8 cellular contexts compared by ENCODE assay signal in genomic region chr13:27620377-27621115, GRCh38. TPM values are rescaled to one million over a fixed set of nuclear protein-coding genes. Genes with fewer than 3 reads are reported as not detected.
A peak's percentile ranks its signal among the peaks of the same experiment; 100 is the strongest.
DNase-seq lines count a peak whose midpoint lies in the region; ATAC-seq, FAIRE-seq and TF ChIP-seq lines count a peak whose summit lies in the region.

TSS of gene LNX2 (minus strand) at chr13:27620529. CDS start at chr13:27581703, 38,826 bp downstream.

- H3K79me2 ChIP-seq in OCI-LY1 (ENCODE audit: insufficient read depth, low read length) (peaks cover 44% of the 10 kb centered on the region), endothelial cell of umbilical vein (ENCODE audit: control insufficient read depth, insufficient read depth, low read length) (peaks cover 68% of the 10 kb centered on the region)

- 0 out of 2 replicates have a peak within 1 kb of the TSS, but pooled peaks have one; percentile 22 for H2AFZ ChIP-seq in OCI-LY1 (ENCODE audit: low read length)
- peak within 1 kb of the TSS; percentile 75 for H2AFZ ChIP-seq in endothelial cell of umbilical vein (ENCODE audit: low read depth, low read length)

- H3K4me1 ChIP-seq in OCI-LY1 (ENCODE audit: insufficient read depth, low read length, severe bottlenecking) (peaks cover 32% of the 10 kb centered on the region), endothelial cell of umbilical vein (ENCODE audit: control insufficient read depth, extremely low read depth, insufficient read depth, low read length) (peaks cover 17% of the 10 kb centered on the region)

- H4K20me1 ChIP-seq in OCI-LY1 (ENCODE audit: insufficient read depth, low read length) (no peaks in the 10 kb centered on the region), endothelial cell of umbilical vein (replicated peaks; ENCODE audit: control insufficient read depth, extremely low read depth, insufficient read depth, low read length) (peaks cover 7% of the 10 kb centered on the region)

- no peaks in the 10 kb centered on the region for H3K27me3 ChIP-seq in OCI-LY1 (ENCODE audit: insufficient read depth, low read length)
- no peaks in the 10 kb centered on the region for H3K27me3 ChIP-seq in endothelial cell of umbilical vein (ENCODE audit: control insufficient read depth in 2 of 2, insufficient read depth in 2 of 2, low read length in 2 of 2)

- no peaks in the 10 kb centered on the region for H3K9me1 ChIP-seq in endothelial cell of umbilical vein (replicated peaks; ENCODE audit: control insufficient read depth, extremely low read depth, insufficient read depth, low read length)

- CTCF ChIA-PET in endothelial cell of umbilical vein (lab: Charles Lee), result interaction anchor here (0.9 to 6.3 kb wide), 14 partner anchors 8 to 209 kb away, joined by 3 to 45 read pairs (median 6); no protein-coding TSS in a partner anchor

- dilution Hi-C loops in endothelial cell of umbilical vein (cut with MboI; ENCODE audit: extremely low pct_ligation_motif_present, low sequenced_read_pairs), result no loop called here

- no TSS peak for BruUV-seq in endothelial cell of umbilical vein (replicated peaks; lab: Mats Ljungman, UMichigan)

- H3K9me3 ChIP-seq in OCI-LY1 (ENCODE audit: low read length), result no peaks in the 10 kb centered on the region
- no peaks in the 10 kb centered on the region for H3K9me3 ChIP-seq in endothelial cell of umbilical vein (replicated peaks; ENCODE audit: control insufficient read depth, insufficient read depth, low read length)

- H3K4me2 ChIP-seq in OCI-LY1 (ENCODE audit: low read length), result peak within 1 kb of the TSS; percentile 87
- H3K4me2 ChIP-seq in endothelial cell of umbilical vein (ENCODE audit: insufficient read depth, low read length), result peak within 1 kb of the TSS; percentile 96

- no peaks in the 10 kb centered on the region for H3F3A ChIP-seq in OCI-LY1 (ENCODE audit: insufficient read depth, low read length)

- peak within 1 kb of the TSS; percentile 84 for H3K27ac ChIP-seq in OCI-LY1 (ENCODE audit: low read depth, low read length, poor library complexity, severe bottlenecking)
- H3K27ac ChIP-seq in endothelial cell of umbilical vein (ENCODE audit: insufficient read depth, low read depth, low read length), result peak within 1 kb of the TSS; percentile 75

- POLR2A ChIA-PET in endothelial cell of umbilical vein (lab: Charles Lee), result interaction anchor here (1.0 to 1.3 kb wide), 3 partner anchors 18 to 170 kb away, joined by 3 read pairs; partner anchors contain the start of gene MTIF3

- H3K4me3 ChIP-seq in OCI-LY1 (ENCODE audit: low read depth, low read length, poor library complexity, severe bottlenecking) (peak within 1 kb of the TSS; percentile 99), endothelial cell of umbilical vein (replicated peaks in 1 of 3; ENCODE audit: insufficient read depth in 1 of 3, low read depth in 1 of 3, low read length in 3 of 3) (peak within 1 kb of the TSS; percentile 65 to 90 (median 90))

- peak; percentile 22 for TF ChIP-seq POLR2A in endothelial cell of umbilical vein (IDR thresholded peaks at IDR 0.05; ENCODE audit: low read depth, low read length)

- peak; percentile 86 for FAIRE-seq in endothelial cell of umbilical vein (lab: Jason Lieb, UNC)

- intact Hi-C loops in endothelial cell of umbilical vein (cut with micrococcal nuclease), result loop anchor here (1.0 to 10.0 kb wide), 6 partner anchors 20 to 207 kb away; partner anchors contain the start of genes GSX1 and MTIF3

- H3K36me3 ChIP-seq in OCI-LY1 (ENCODE audit: insufficient read depth, low read length) (peaks cover 27% of the 10 kb centered on the region), endothelial cell of umbilical vein (ENCODE audit: control insufficient read depth in 2 of 2, extremely low read depth in 1 of 2, insufficient read depth in 2 of 2, low read length in 2 of 2) (peaks cover 2 to 4% of the 10 kb centered on the region in 2 experiments)

- H3K9me2 ChIP-seq in OCI-LY1 (ENCODE audit: low read depth, low read length), result no peaks in the 10 kb centered on the region

- peak; percentile 81 for ATAC-seq in GM21447 (IDR thresholded peaks at IDR 0.05; ENCODE audit: unreplicated experiment)

- H3K9ac ChIP-seq in OCI-LY1 (ENCODE audit: low read length) (peak within 1 kb of the TSS; percentile 79), endothelial cell of umbilical vein (replicated peaks; ENCODE audit: extremely low read depth, insufficient read depth, low read length) (peak within 1 kb of the TSS; percentile 80)

- TF ChIP-seq CTCF in OCI-LY1 (IDR thresholded peaks at IDR 0.05; ENCODE audit: low read length) (no peak; the same call in 1 of the 2 replicates), endothelial cell of umbilical vein (IDR thresholded peaks at IDR 0.05; ENCODE audit: extremely low read depth in 1 of 2, insufficient read depth in 1 of 2, low read depth in 1 of 2, low read length in 2 of 2) (no peak)

- DNase-seq in D341Med (ENCODE audit: low spot score) (peak; percentile 96), HuH-7 (ENCODE audit: low spot score) (peak; percentile 94), activated T-cell treated with anti-CD3 and anti-CD28 coated beads for 1 hour (ENCODE audit: low read depth) (peak; percentile 93), endothelial cell of umbilical vein (ENCODE audit: low read depth, low spot score) (peak; percentile 97), middle frontal gyrus (ENCODE audit: extremely low spot score, low spot score) (peak; percentile 95)
- DNase-seq in stimulated activated CD8-positive, alpha-beta memory T cell treated with anti-CD3 and anti-CD28 coated beads, Interleukin-2, amount 100 ng/mL, for 1 hour (ENCODE audit: low read depth in 2 of 2), result peak; percentile 94

TF ChIP-seq in endothelial cell of umbilical vein, 7 proteins besides CTCF, POLR2A, EP300 and RAD21:
- TF ChIP-seq GATA2 (IDR thresholded peaks at IDR 0.05; ENCODE audit: insufficient read depth, insufficient read length, low read depth, low read length) (no peak), FOS (IDR thresholded peaks at IDR 0.05; ENCODE audit: borderline replicate concordance, insufficient read depth, low read length) (peak; percentile 16)
TF ChIP-seq in endothelial cell of umbilical vein: peak in this region for 1.

RNA-seq across cellular contexts. Expression of gene LNX2, which starts in this region (rescaled TPM):
- total RNA-seq in endothelial cell of umbilical vein, result 9.1 and 9.9 TPM in 2 replicates
- polyA plus RNA-seq in endothelial cell of umbilical vein, result 5.9 and 7.0 TPM in 2 replicates
- polyA plus RNA-seq in endothelial cell of umbilical vein (2011; cell fraction: cytosol; rRNA removed), result 6.4 and 6.8 TPM in 2 replicates
- 7.8 and 9.0 TPM in 2 replicates for polyA plus RNA-seq in endothelial cell of umbilical vein (2011; cell fraction: nucleus; rRNA removed)
- 7.7 and 9.7 TPM in 2 replicates for polyA plus RNA-seq in endothelial cell of umbilical vein (2012)
- polyA minus RNA-seq in endothelial cell of umbilical vein, result 19.0 and 19.5 TPM in 2 replicates
- polyA minus RNA-seq in endothelial cell of umbilical vein (2011; cell fraction: cytosol; rRNA and poly(A)+ RNA removed), result 7.3 TPM
- 15.2 and 18.2 TPM in 2 replicates for polyA minus RNA-seq in endothelial cell of umbilical vein (2011; cell fraction: nucleus; rRNA and poly(A)+ RNA removed)

Comparison
In these comparisons a context has a peak if more than half of its experiments do, and no peak if none do; other contexts are left out.
1. Peak in every context shown above with its lines: DNase-seq, ATAC-seq, H3K4me3 ChIP-seq and H3K27ac ChIP-seq.